ENCODE assay signal across 8 cellular contexts in genomic region chr9:89471796-89472195, GRCh38. TPM values are rescaled to one million over a fixed set of nuclear protein-coding genes. Genes with fewer than 3 reads are reported as not detected.
DNase-seq lines count a peak whose midpoint lies in the region; ATAC-seq and TF ChIP-seq lines count a peak whose summit lies in the region.
"Not testable (repeated sequence)": the region's sequence is repeated elsewhere in the genome, so short reads cannot be mapped to it uniquely, and the experiment has no call there.

No MANE protein-coding gene starts in this region.

- H4K5ac ChIP-seq in IMR-90 (ENCODE audit: low read depth, low read length): 0 out of 2 replicates have a peak overlapping the region, but pooled peaks have one; percentile 61

- H2BK5ac ChIP-seq in IMR-90 (ENCODE audit: low read depth, low read length, poor library complexity, severe bottlenecking): not testable (repeated sequence)

- H3K9me3 ChIP-seq in BLaER1; IMR-90 (ENCODE audit: control insufficient read depth, insufficient read depth, low read length); sigmoid colon: not testable (repeated sequence)

- not testable (repeated sequence) for H3K27me3 Mint-ChIP-seq in activated CD4-positive, alpha-beta T cell treated with anti-CD3 and anti-CD28 coated beads for 36 hours; activated CD8-positive, alpha-beta memory T cell treated with anti-CD3 and anti-CD28 coated beads, Interleukin-2, amount 10 ng/mL, durations not matched to agents 7 days and 5 days; activated T-helper 2 cell treated with anti-CD3 and anti-CD28 coated beads, Interferon-gamma antibody, Interleukin-2, Interleukin-4, amounts not matched to agents 10 μg/mL and 5 μg/mL and 100 μg/mL, durations not matched to agents 14 hours and 24 hours and 36 hours (ENCODE audit: low read depth); activated naive CD8-positive, alpha-beta T cell treated with anti-CD3 and anti-CD28 coated beads, Interleukin-2, amount 50 U/mL, for 24 hours; memory B cell

- dilution Hi-C loops in IMR-90 (cut with HindIII; ENCODE audit: low sequenced_read_pairs, unreplicated experiment): not testable (repeated sequence)

- H3K4me3 ChIP-seq in BLaER1; IMR-90 (ENCODE audit: insufficient read depth, low read depth, low read length); sigmoid colon: not testable (repeated sequence)

- not testable (repeated sequence) for H3K79me1 ChIP-seq in IMR-90 (ENCODE audit: low read depth in 1 of 2, low read length in 2 of 2)

- H3K36me3 Mint-ChIP-seq in activated CD4-positive, alpha-beta T cell treated with anti-CD3 and anti-CD28 coated beads for 36 hours (ENCODE audit: low read depth): peaks cover 83% of the 10 kb centered on the region
- H3K36me3 Mint-ChIP-seq in activated CD8-positive, alpha-beta memory T cell treated with anti-CD3 and anti-CD28 coated beads, Interleukin-2, amount 10 ng/mL, durations not matched to agents 7 days and 5 days: peaks cover 83% of the 10 kb centered on the region
- H3K36me3 Mint-ChIP-seq in activated T-helper 2 cell treated with anti-CD3 and anti-CD28 coated beads, Interferon-gamma antibody, Interleukin-2, Interleukin-4, amounts not matched to agents 10 μg/mL and 5 μg/mL and 100 μg/mL, durations not matched to agents 14 hours and 24 hours and 36 hours (ENCODE audit: low read depth): peaks cover 90% of the 10 kb centered on the region
- H3K36me3 Mint-ChIP-seq in activated naive CD8-positive, alpha-beta T cell treated with anti-CD3 and anti-CD28 coated beads, Interleukin-2, amount 50 U/mL, for 24 hours (ENCODE audit: low read depth): peaks cover 73% of the 10 kb centered on the region
- H3K36me3 Mint-ChIP-seq in memory B cell: peaks cover 18% of the 10 kb centered on the region

- CTCF ChIA-PET in IMR-90 (lab: Yijun Ruan, JAX): not testable (repeated sequence)
- CTCF ChIA-PET in activated CD4-positive, alpha-beta T cell treated with anti-CD3 and anti-CD28 coated beads for 36 hours (lab: Charles Lee): interaction anchor here (1.5 to 1.6 kb wide), 2 partner anchors 42 to 77 kb away, joined by 4 to 9 read pairs; no protein-coding TSS in a partner anchor
- CTCF ChIA-PET in activated CD8-positive, alpha-beta memory T cell treated with anti-CD3 and anti-CD28 coated beads, Interleukin-2, amount 10 ng/mL, durations not matched to agents 7 days and 5 days (lab: Charles Lee): interaction anchor here (1.1 to 1.6 kb wide), 2 partner anchors 77 kb away, joined by 3 to 7 read pairs; no protein-coding TSS in a partner anchor

- H3K4me3 Mint-ChIP-seq in activated CD4-positive, alpha-beta T cell treated with anti-CD3 and anti-CD28 coated beads for 36 hours; activated CD8-positive, alpha-beta memory T cell treated with anti-CD3 and anti-CD28 coated beads, Interleukin-2, amount 10 ng/mL, durations not matched to agents 7 days and 5 days; memory B cell: not testable (repeated sequence)
- peak overlapping the region; percentile 58 for H3K4me3 Mint-ChIP-seq in activated T-helper 2 cell treated with anti-CD3 and anti-CD28 coated beads, Interferon-gamma antibody, Interleukin-2, Interleukin-4, amounts not matched to agents 10 μg/mL and 5 μg/mL and 100 μg/mL, durations not matched to agents 14 hours and 24 hours and 36 hours (ENCODE audit: low read depth)
- peak overlapping the region; percentile 16 for H3K4me3 Mint-ChIP-seq in activated naive CD8-positive, alpha-beta T cell treated with anti-CD3 and anti-CD28 coated beads, Interleukin-2, amount 50 U/mL, for 24 hours

- in situ Hi-C loops in IMR-90 (cut with MboI; ENCODE audit: low sequenced_read_pairs): not testable (repeated sequence)

- TF ChIP-seq CTCF in IMR-90 (conservative IDR thresholded peaks at IDR 0.05; ENCODE audit: low read depth, low read length); sigmoid colon (IDR thresholded peaks at IDR 0.05): not testable (repeated sequence)

- not testable (repeated sequence) for H3K9me3 Mint-ChIP-seq in activated CD4-positive, alpha-beta T cell treated with anti-CD3 and anti-CD28 coated beads for 36 hours (ENCODE audit: low read depth); activated CD8-positive, alpha-beta memory T cell treated with anti-CD3 and anti-CD28 coated beads, Interleukin-2, amount 10 ng/mL, durations not matched to agents 7 days and 5 days (ENCODE audit: low read depth); activated T-helper 2 cell treated with anti-CD3 and anti-CD28 coated beads, Interferon-gamma antibody, Interleukin-2, Interleukin-4, amounts not matched to agents 10 μg/mL and 5 μg/mL and 100 μg/mL, durations not matched to agents 14 hours and 24 hours and 36 hours; activated naive CD8-positive, alpha-beta T cell treated with anti-CD3 and anti-CD28 coated beads, Interleukin-2, amount 50 U/mL, for 24 hours; memory B cell

- not testable (repeated sequence) for TF ChIP-seq POLR2A in IMR-90 (IDR thresholded peaks at IDR 0.05; ENCODE audit: low read depth, low read length); sigmoid colon (IDR thresholded peaks at IDR 0.05)

- not testable (repeated sequence) for DNase-seq in IMR-90; activated CD8-positive, alpha-beta memory T cell treated with anti-CD3 and anti-CD28 coated beads, Interleukin-2, amount 10 ng/mL, durations not matched to agents 7 days and 5 days; activated T-helper 2 cell treated with anti-CD3 and anti-CD28 coated beads, Interferon-gamma antibody, Interleukin-2, Interleukin-4, amounts not matched to agents 10 μg/mL and 5 μg/mL and 100 μg/mL, durations not matched to agents 14 hours and 24 hours and 36 hours (ENCODE audit: low spot score); activated naive CD8-positive, alpha-beta T cell treated with anti-CD3 and anti-CD28 coated beads, Interleukin-2, amount 50 U/mL, for 24 hours; memory B cell (ENCODE audit: low spot score in 2 of 2)
- DNase-seq in activated CD4-positive, alpha-beta T cell treated with anti-CD3 and anti-CD28 coated beads for 36 hours: peak; percentile 16
- DNase-seq in sigmoid colon: peak; percentile 35

- peak overlapping the region; percentile 52; the same call in 1 of the 2 replicates for H3K4ac ChIP-seq in IMR-90 (ENCODE audit: low read depth, low read length)

- H3K27ac Mint-ChIP-seq in activated CD4-positive, alpha-beta T cell treated with anti-CD3 and anti-CD28 coated beads for 36 hours: peak overlapping the region; percentile 64
- peak overlapping the region; percentile 56 for H3K27ac Mint-ChIP-seq in activated CD8-positive, alpha-beta memory T cell treated with anti-CD3 and anti-CD28 coated beads, Interleukin-2, amount 10 ng/mL, durations not matched to agents 7 days and 5 days
- peak overlapping the region; percentile 92 for H3K27ac Mint-ChIP-seq in activated T-helper 2 cell treated with anti-CD3 and anti-CD28 coated beads, Interferon-gamma antibody, Interleukin-2, Interleukin-4, amounts not matched to agents 10 μg/mL and 5 μg/mL and 100 μg/mL, durations not matched to agents 14 hours and 24 hours and 36 hours
- H3K27ac Mint-ChIP-seq in activated naive CD8-positive, alpha-beta T cell treated with anti-CD3 and anti-CD28 coated beads, Interleukin-2, amount 50 U/mL, for 24 hours: peak overlapping the region; percentile 98
- H3K27ac Mint-ChIP-seq in memory B cell: peak overlapping the region; percentile 67

- H3K4me1 ChIP-seq in BLaER1 (peaks cover 85% of the 10 kb centered on the region), IMR-90 (ENCODE audit: control insufficient read depth, insufficient read depth, low read length) (peaks cover 23% of the 10 kb centered on the region), sigmoid colon (peaks cover 0 to 15% (median 0%) of the 10 kb centered on the region in 4 donors)

- POLR2A ChIA-PET in IMR-90 (lab: Charles Lee; ENCODE audit: unreplicated experiment); activated CD4-positive, alpha-beta T cell treated with anti-CD3 and anti-CD28 coated beads for 36 hours (lab: Charles Lee): not testable (repeated sequence)

- H3K14ac ChIP-seq in IMR-90 (replicated peaks; ENCODE audit: low read depth, low read length): not testable (repeated sequence)

- not testable (repeated sequence) for H3K9me1 ChIP-seq in IMR-90 (ENCODE audit: insufficient read depth, low read length)

- H3K4me2 ChIP-seq in BLaER1: peak overlapping the region; percentile 49
- not testable (repeated sequence) for H3K4me2 ChIP-seq in IMR-90 (ENCODE audit: low read depth, low read length)

- peaks cover 92% of the 10 kb centered on the region for H3K4me1 Mint-ChIP-seq in activated CD4-positive, alpha-beta T cell treated with anti-CD3 and anti-CD28 coated beads for 36 hours
- peaks cover 95% of the 10 kb centered on the region for H3K4me1 Mint-ChIP-seq in activated CD8-positive, alpha-beta memory T cell treated with anti-CD3 and anti-CD28 coated beads, Interleukin-2, amount 10 ng/mL, durations not matched to agents 7 days and 5 days
- H3K4me1 Mint-ChIP-seq in activated T-helper 2 cell treated with anti-CD3 and anti-CD28 coated beads, Interferon-gamma antibody, Interleukin-2, Interleukin-4, amounts not matched to agents 10 μg/mL and 5 μg/mL and 100 μg/mL, durations not matched to agents 14 hours and 24 hours and 36 hours (ENCODE audit: low read depth): peaks cover 78% of the 10 kb centered on the region
- H3K4me1 Mint-ChIP-seq in activated naive CD8-positive, alpha-beta T cell treated with anti-CD3 and anti-CD28 coated beads, Interleukin-2, amount 50 U/mL, for 24 hours: peaks cover 92% of the 10 kb centered on the region
- H3K4me1 Mint-ChIP-seq in memory B cell: peaks cover 50% of the 10 kb centered on the region

- H2AK9ac ChIP-seq in IMR-90 (replicated peaks; ENCODE audit: low read depth, low read length, poor library complexity): not testable (repeated sequence)

- H3K36me3 ChIP-seq in BLaER1: peaks cover 77% of the 10 kb centered on the region
- not testable (repeated sequence) for H3K36me3 ChIP-seq in IMR-90 (ENCODE audit: control insufficient read depth, insufficient read depth, low read length); sigmoid colon

- not testable (repeated sequence) for TF ChIP-seq RAD21 in IMR-90 (IDR thresholded peaks at IDR 0.05; ENCODE audit: low read length)

- not testable (repeated sequence) for H3K9ac ChIP-seq in BLaER1; IMR-90 (ENCODE audit: low read depth, low read length)

- H2BK20ac ChIP-seq in IMR-90 (ENCODE audit: low read depth, low read length): peak overlapping the region; percentile 66; the same call in 1 of the 2 replicates

- H3K23ac ChIP-seq in IMR-90 (ENCODE audit: low read depth, low read length): not testable (repeated sequence)

- H3K56ac ChIP-seq in IMR-90 (ENCODE audit: extremely low read depth, insufficient read depth, low read length): not testable (repeated sequence)

- not testable (repeated sequence) for H4K91ac ChIP-seq in IMR-90 (ENCODE audit: insufficient read depth, low read depth, low read length)

- peak overlapping the region; percentile 52; the same call in 1 of the 2 replicates for H2BK120ac ChIP-seq in IMR-90 (ENCODE audit: low read depth, low read length)

- H4K20me1 ChIP-seq in BLaER1: peaks cover 100% of the 10 kb centered on the region
- not testable (repeated sequence) for H4K20me1 ChIP-seq in IMR-90 (ENCODE audit: insufficient read depth, low read length)

- not testable (repeated sequence) for H3K18ac ChIP-seq in IMR-90 (ENCODE audit: low read depth, low read length)

- intact Hi-C loops in IMR-90 (cut with micrococcal nuclease); activated CD4-positive, alpha-beta T cell treated with anti-CD3 and anti-CD28 coated beads for 36 hours (cut with DNase I, micrococcal nuclease); activated T-helper 2 cell treated with anti-CD3 and anti-CD28 coated beads, Interferon-gamma antibody, Interleukin-2, Interleukin-4, amounts not matched to agents 10 μg/mL and 5 μg/mL and 100 μg/mL, durations not matched to agents 14 hours and 24 hours and 36 hours (cut with micrococcal nuclease); sigmoid colon (cut with DNase I): not testable (repeated sequence)

- 83% methylated on average over 1 of the region's 3 CpGs; no CpG with 5 or more reads in 1 of the 2 experiments for WGBS in IMR-90 (ENCODE audit: extremely low coverage in 2 of 2, insufficient read length in 1 of 2), 2 experiments
- WGBS in sigmoid colon, 2 donors: 77 to 95% methylated on average over 3 of the region's 3 CpGs

- BruUV-seq in IMR-90 (replicated peaks; lab: Mats Ljungman, UMichigan): not testable (repeated sequence)

- H4K8ac ChIP-seq in IMR-90 (ENCODE audit: low read depth in 2 of 2, low read length in 2 of 2): not testable (repeated sequence)

- H2AFZ ChIP-seq in IMR-90 (replicated peaks; ENCODE audit: low read length, poor library complexity): not testable (repeated sequence)

- H2BK15ac ChIP-seq in IMR-90 (ENCODE audit: low read depth, low read length): peak overlapping the region; percentile 39; the same call in 1 of the 3 replicates

- H3K27me3 ChIP-seq in BLaER1; IMR-90 (ENCODE audit: control insufficient read depth, insufficient read depth, low read length); sigmoid colon: not testable (repeated sequence)

- not testable (repeated sequence) for H2AK5ac ChIP-seq in IMR-90 (ENCODE audit: low read depth, low read length)

- not testable (repeated sequence) for H3K27ac ChIP-seq in BLaER1; IMR-90 (ENCODE audit: insufficient read depth, low read length); sigmoid colon

- not testable (repeated sequence) for ATAC-seq in IMR-90 (ENCODE audit: low read depth); activated CD4-positive, alpha-beta T cell treated with anti-CD3 and anti-CD28 coated beads for 36 hours; activated CD8-positive, alpha-beta memory T cell treated with anti-CD3 and anti-CD28 coated beads, Interleukin-2, amount 10 ng/mL, durations not matched to agents 7 days and 5 days; activated naive CD8-positive, alpha-beta T cell treated with anti-CD3 and anti-CD28 coated beads, Interleukin-2, amount 50 U/mL, for 24 hours; memory B cell (ENCODE audit: low read depth)

- TF ChIP-seq EP300 in sigmoid colon (IDR thresholded peaks at IDR 0.05): not testable (repeated sequence)

RNA-seq across cellular contexts. Expression of gene SEMA4D, which starts 26.1 kb away (rescaled TPM):
- total RNA-seq in IMR-90 (2012; rRNA removed) (0.56 and 0.90 TPM in 2 replicates), sigmoid colon (10 to 100 TPM in 1 of 4 donors, 1 to 10 TPM in 3; 4.6 to 13.0 (median 7.0) TPM)
- polyA plus RNA-seq in IMR-90 (2012; rRNA removed) (1.1 and 1.5 TPM in 2 replicates), sigmoid colon (10 to 100 TPM in 1 of 3 donors, 1 to 10 TPM in 2; 1.4 to 35.1 (median 3.6) TPM)
- polyA plus RNA-seq in IMR-90 (2012; cell fraction: cytosol; rRNA removed): 0.82 and 1.2 TPM in 2 replicates
- polyA plus RNA-seq in IMR-90 (2012; cell fraction: nucleus; rRNA removed; ENCODE audit: low replicate concordance): 6.2 and 6.8 TPM in 2 replicates
- total RNA-seq in activated CD4-positive, alpha-beta T cell treated with anti-CD3 and anti-CD28 coated beads for 36 hours: 100 to 1,000 TPM; 215 to 226 TPM
- total RNA-seq in activated CD8-positive, alpha-beta memory T cell treated with anti-CD3 and anti-CD28 coated beads, Interleukin-2, amount 10 ng/mL, durations not matched to agents 7 days and 5 days: 100 to 1,000 TPM; 408 to 525 TPM
- total RNA-seq in activated T-helper 2 cell treated with anti-CD3 and anti-CD28 coated beads, Interferon-gamma antibody, Interleukin-2, Interleukin-4, amounts not matched to agents 10 μg/mL and 5 μg/mL and 100 μg/mL, durations not matched to agents 14 hours and 24 hours and 36 hours: 317 and 330 TPM in 2 replicates

Comparison
In these comparisons a context has a peak if more than half of its experiments do, and no peak if none do; other contexts are left out.
1. RNA of gene SEMA4D, which starts 26.1 kb away (total RNA-seq): 408 to 525 TPM in activated CD8-positive, alpha-beta memory T cell treated with anti-CD3 and anti-CD28 coated beads, Interleukin-2, amount 10 ng/mL, durations not matched to agents 7 days and 5 days, 317 to 330 TPM in activated T-helper 2 cell treated with anti-CD3 and anti-CD28 coated beads, Interferon-gamma antibody, Interleukin-2, Interleukin-4, amounts not matched to agents 10 μg/mL and 5 μg/mL and 100 μg/mL, durations not matched to agents 14 hours and 24 hours and 36 hours and 215 to 226 TPM in activated CD4-positive, alpha-beta T cell treated with anti-CD3 and anti-CD28 coated beads for 36 hours; 4.6 to 13.0 TPM in sigmoid colon and 0.56 to 0.90 TPM in IMR-90; every median in the first group is over 10 times any median in the second.
2. Peak in every context shown above with its lines, with median percentiles within 50 percentile points of each other: H3K27ac Mint-ChIP-seq.